9 cellular contexts compared by ENCODE assay signal in the genomic region with DNA sequence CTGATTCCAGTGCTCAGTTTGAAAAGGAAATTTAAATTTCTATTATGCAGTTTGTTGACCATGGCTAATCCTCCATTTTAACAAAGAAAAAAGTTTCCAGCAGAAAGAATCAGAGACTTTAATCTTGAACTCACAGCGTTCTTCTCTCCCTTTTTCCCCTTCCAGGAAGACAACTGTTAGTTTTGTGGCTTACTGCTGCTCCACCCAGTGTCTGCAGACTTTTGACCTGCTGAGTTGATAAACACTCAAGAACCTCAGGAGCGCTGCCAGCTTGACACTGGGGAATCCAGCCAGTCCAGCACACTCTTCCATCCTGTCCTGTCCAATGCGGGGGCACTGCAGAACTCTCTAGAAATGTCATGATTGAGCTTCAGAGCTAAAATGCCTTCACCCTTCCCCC.
DNase-seq lines count a peak whose midpoint lies in the region; ATAC-seq and TF ChIP-seq lines count a peak whose summit lies in the region.
"Had no signal": no experiment of that assay in that cellular context is flagged by ENCODE, and none has a peak within 500 bp of the region (broad histone marks: within the 10 kb centered on the region; RNA-seq: fewer than 3 reads in every experiment).

No MANE protein-coding gene starts in this region.

- TF ChIP-seq POLR2A in ovary (IDR thresholded peaks at IDR 0.05) = no peak

- POLR2A ChIA-PET in CD4-positive, alpha-beta memory T cell (lab: Charles Lee; ENCODE audit: partially characterized antibody) = no interaction called here

- H3K4me1 ChIP-seq in CD4-positive, alpha-beta memory T cell (ENCODE audit: insufficient read depth, low read length) = peaks cover 17% of the 10 kb centered on the region
- H3K4me1 ChIP-seq in ovary (ENCODE audit: insufficient read depth) = peaks cover 12% of the 10 kb centered on the region
- H3K4me1 ChIP-seq in ascending aorta = no peaks in the 10 kb centered on the region

- DNase-seq in CD4-positive, alpha-beta memory T cell = no peak
- DNase-seq in RPMI7951 (ENCODE audit: low read depth) (peak; percentile 30), fibroblast of villous mesenchyme (ENCODE audit: low read depth) (peak; percentile 69), ovary (peak; percentile 74 to 87 (median 85)), ascending aorta (ENCODE audit: low spot score in 2 of 2) (no peak), NCI-H2171 treated with DMSO at 0.1 percent for 48 hours (lab: John Stamatoyannopoulos, UW) (no peak)
- no peak for DNase-seq in activated CD4-positive, alpha-beta T cell treated with anti-CD3 and anti-CD28 coated beads for 48 hours
- DNase-seq: activated B cell treated with CpG ODN at 0.5 μM for 24 hours had no signal

- no peaks in the 10 kb centered on the region for H3K27me3 ChIP-seq in CD4-positive, alpha-beta memory T cell (ENCODE audit: insufficient read depth, low read length)
- H3K27me3 ChIP-seq in ovary = no peaks in the 10 kb centered on the region
- no peaks in the 10 kb centered on the region for H3K27me3 ChIP-seq in ascending aorta

- TF ChIP-seq EP300 in ovary (IDR thresholded peaks at IDR 0.05) = no peak

- H3K4me3 ChIP-seq in CD4-positive, alpha-beta memory T cell (ENCODE audit: low read length in 2 of 2) = no peak overlapping the region
- H3K4me3 ChIP-seq in fibroblast of villous mesenchyme (ENCODE audit: low read depth, low read length) (no peak overlapping the region), ovary (no peak overlapping the region), ascending aorta (no peak overlapping the region)

- H3K9me3 ChIP-seq in CD4-positive, alpha-beta memory T cell (ENCODE audit: control insufficient read depth in 1 of 2, low read length in 2 of 2) = no peaks in the 10 kb centered on the region
- H3K9me3 ChIP-seq in ovary (no peaks in the 10 kb centered on the region), ascending aorta (peaks cover 0 to under 1% of the 10 kb centered on the region in 2 donors)

- H3K4me3 Mint-ChIP-seq in CD4-positive, alpha-beta memory T cell = peak overlapping the region in 3 of 8 donors; percentile 29 to 63 (median 62)
- H3K4me3 Mint-ChIP-seq: activated B cell treated with CpG ODN at 0.5 μM for 24 hours had no signal

- no peak overlapping the region for H3K27ac ChIP-seq in CD4-positive, alpha-beta memory T cell (ENCODE audit: low read depth, low read length)
- peak overlapping the region in 1 of 2 donors; percentile 63 for H3K27ac ChIP-seq in ovary
- no peak overlapping the region for H3K27ac ChIP-seq in ascending aorta

- WGBS in ovary, 3 donors = 6 to 12% (median 10%) methylated on average over 3 of the region's 3 CpGs

- peaks cover 15 to 53% of the 10 kb centered on the region in 2 donors for H3K36me3 Mint-ChIP-seq in CD4-positive, alpha-beta memory T cell

- CTCF ChIA-PET in CD4-positive, alpha-beta memory T cell (lab: Charles Lee; ENCODE audit: partially characterized antibody) = interaction anchor here (1.1 kb wide), 2 partner anchors 23 to 113 kb away, joined by 3 read pairs; no protein-coding TSS in a partner anchor

- peaks cover 0 to 14% (median 1%) of the 10 kb centered on the region in 8 donors for H3K9me3 Mint-ChIP-seq in CD4-positive, alpha-beta memory T cell
- H3K9me3 Mint-ChIP-seq: activated B cell treated with CpG ODN at 0.5 μM for 24 hours had no signal

- peaks cover 8 to 15% (median 11%) of the 10 kb centered on the region in 4 donors for H3K4me1 Mint-ChIP-seq in CD4-positive, alpha-beta memory T cell

- intact Hi-C loops in CD4-positive, alpha-beta memory T cell (cut with micrococcal nuclease) = no loop called here
- intact Hi-C loops in ovary (cut with DNase I) = no loop called here
- intact Hi-C loops in ascending aorta (cut with DNase I) = no loop called here

- no peaks in the 10 kb centered on the region for H3K27me3 Mint-ChIP-seq in CD4-positive, alpha-beta memory T cell
- H3K27me3 Mint-ChIP-seq: activated B cell treated with CpG ODN at 0.5 μM for 24 hours had no signal

- no peaks in the 10 kb centered on the region for H3K36me3 ChIP-seq in CD4-positive, alpha-beta memory T cell (ENCODE audit: insufficient read depth, low read length)
- H3K36me3 ChIP-seq in ovary (no peaks in the 10 kb centered on the region), ascending aorta (no peaks in the 10 kb centered on the region)

- H3K27ac Mint-ChIP-seq in CD4-positive, alpha-beta memory T cell = peak overlapping the region in 5 of 7 donors; percentile 5 to 84 (median 45)
- H3K27ac Mint-ChIP-seq: activated B cell treated with CpG ODN at 0.5 μM for 24 hours had no signal

- ATAC-seq in HG03196 (IDR thresholded peaks at IDR 0.05; ENCODE audit: unreplicated experiment) = no peak

- TF ChIP-seq CTCF in fibroblast of villous mesenchyme (IDR thresholded peaks at IDR 0.05; ENCODE audit: insufficient read depth, low read depth, low read length) = no peak
- TF ChIP-seq CTCF in ovary (IDR thresholded peaks at IDR 0.05) = no peak
- TF ChIP-seq CTCF in ascending aorta (IDR thresholded peaks at IDR 0.05) = no peak

Comparison
In these comparisons a context has a peak if more than half of its experiments do, and no peak if none do; other contexts are left out.
1. DNase-seq: peak in RPMI7951 (single experiment), fibroblast of villous mesenchyme (single experiment) and ovary (5 of 5); none in CD4-positive, alpha-beta memory T cell (0 of 5), ascending aorta (0 of 2), activated CD4-positive, alpha-beta T cell treated with anti-CD3 and anti-CD28 coated beads for 48 hours (single experiment) and NCI-H2171 treated with DMSO at 0.1 percent for 48 hours (single experiment).